16 cellular contexts compared by ENCODE assay signal in the genomic region with DNA sequence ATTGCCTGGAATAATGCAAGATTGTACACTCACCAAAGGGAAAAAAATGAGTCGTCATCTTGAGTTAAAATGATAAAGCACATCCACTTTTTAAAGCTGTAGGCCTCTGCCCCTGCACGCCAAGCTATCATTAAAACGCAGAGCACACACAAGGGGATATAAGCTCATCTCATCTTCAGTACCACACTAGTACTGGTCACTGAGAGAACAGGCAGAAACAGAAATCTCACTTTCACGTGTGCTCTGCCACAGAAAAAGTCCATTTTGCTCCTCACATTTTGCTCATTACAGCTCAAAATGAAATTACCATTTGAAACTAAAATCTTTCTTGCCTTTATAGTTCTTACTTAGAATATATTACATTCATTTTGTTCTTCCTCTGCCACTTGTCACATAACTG.
A peak's percentile ranks its signal among the peaks of the same experiment; 100 is the strongest.
DNase-seq lines count a peak whose midpoint lies in the region; ATAC-seq and TF ChIP-seq lines count a peak whose summit lies in the region.
"Had no signal": no experiment of that assay in that cellular context is flagged by ENCODE, and none has a peak within 500 bp of the region (broad histone marks: within the 10 kb centered on the region; RNA-seq: fewer than 3 reads in every experiment).

No MANE protein-coding gene starts in this region.

- H3K9me3 ChIP-seq in esophagus squamous epithelium: no peaks in the 10 kb centered on the region
- no peaks in the 10 kb centered on the region for H3K9me3 ChIP-seq in adrenal gland (replicated peaks in 1 of 3)
- no peaks in the 10 kb centered on the region for H3K9me3 ChIP-seq in left ventricle myocardium inferior (replicated peaks)
- no peaks in the 10 kb centered on the region for H3K9me3 ChIP-seq in colonic mucosa
- H3K9me3 ChIP-seq: HAP-1, right atrium auricular region had no signal

- H3K27me3 ChIP-seq in esophagus squamous epithelium: no peaks in the 10 kb centered on the region
- H3K27me3 ChIP-seq in adrenal gland: no peaks in the 10 kb centered on the region
- H3K27me3 ChIP-seq in left ventricle myocardium inferior (ENCODE audit: low read depth): no peaks in the 10 kb centered on the region
- no peaks in the 10 kb centered on the region for H3K27me3 ChIP-seq in colonic mucosa
- H3K27me3 ChIP-seq: right atrium auricular region had no signal

- H3K36me3 ChIP-seq in esophagus squamous epithelium: no peaks in the 10 kb centered on the region
- no peaks in the 10 kb centered on the region for H3K36me3 ChIP-seq in adrenal gland (replicated peaks in 1 of 2)
- H3K36me3 ChIP-seq in left ventricle myocardium inferior: no peaks in the 10 kb centered on the region
- no peaks in the 10 kb centered on the region for H3K36me3 ChIP-seq in colonic mucosa
- H3K36me3 ChIP-seq: HAP-1, right atrium auricular region had no signal

- peak overlapping the region in 3 of 4 donors; percentile 40 to 61 (median 58) for H3K27ac ChIP-seq in esophagus squamous epithelium
- H3K27ac ChIP-seq in adrenal gland: peak overlapping the region in 1 of 5 donors; percentile 17
- H3K27ac ChIP-seq in left ventricle myocardium inferior (replicated peaks): no peak overlapping the region
- H3K27ac ChIP-seq in colonic mucosa: no peak overlapping the region
- H3K27ac ChIP-seq: right atrium auricular region had no signal

- H3K4me1 ChIP-seq in esophagus squamous epithelium (peaks cover 0 to 23% (median 13%) of the 10 kb centered on the region in 3 donors), adrenal gland (replicated peaks in 1 of 2) (no peaks in the 10 kb centered on the region), left ventricle myocardium inferior (no peaks in the 10 kb centered on the region), colonic mucosa (no peaks in the 10 kb centered on the region)
- H3K4me1 ChIP-seq: HAP-1, right atrium auricular region had no signal

- TF ChIP-seq POLR2A in esophagus squamous epithelium (IDR thresholded peaks at IDR 0.05) (no peak), adrenal gland (IDR thresholded peaks at IDR 0.05) (no peak)

- H3K4me3 ChIP-seq in esophagus squamous epithelium: no peak overlapping the region
- H3K4me3 ChIP-seq in adrenal gland: no peak overlapping the region
- no peak overlapping the region for H3K4me3 ChIP-seq in left ventricle myocardium inferior
- no peak overlapping the region for H3K4me3 ChIP-seq in colonic mucosa
- H3K4me3 ChIP-seq: HAP-1, K562, right atrium auricular region had no signal

- intact Hi-C loops in esophagus squamous epithelium (cut with DNase I): no loop called here
- intact Hi-C loops in adrenal gland (cut with DNase I): no loop called here
- intact Hi-C loops in left ventricle myocardium inferior (cut with micrococcal nuclease): no loop called here
- intact Hi-C loops in colonic mucosa (cut with DNase I): no loop called here

- no peak for TF ChIP-seq CTCF in esophagus squamous epithelium (IDR thresholded peaks at IDR 0.05)
- no peak for TF ChIP-seq CTCF in adrenal gland (IDR thresholded peaks at IDR 0.05)
- TF ChIP-seq CTCF in left ventricle myocardium inferior (IDR thresholded peaks at IDR 0.05; ENCODE audit: borderline replicate concordance): no peak
- no peak for TF ChIP-seq CTCF in colonic mucosa (IDR thresholded peaks at IDR 0.05)

- ATAC-seq in GM18498 (IDR thresholded peaks at IDR 0.05; ENCODE audit: unreplicated experiment) (peak; percentile 71), GM21381 (IDR thresholded peaks at IDR 0.05; ENCODE audit: unreplicated experiment) (peak; percentile 72), HG03095 (IDR thresholded peaks at IDR 0.05; ENCODE audit: unreplicated experiment) (peak; percentile 93), GM18868 (IDR thresholded peaks at IDR 0.05; ENCODE audit: unreplicated experiment) (no peak)
- ATAC-seq: K562 had no signal

- H3K9ac ChIP-seq in colonic mucosa (ENCODE audit: low read depth in 2 of 2, low read length in 2 of 2): no peak overlapping the region

- WGBS in esophagus squamous epithelium, 2 donors: 40 to 46% methylated on average over 4 of the region's 4 CpGs
- 68 to 80% (median 71%) methylated on average over 4 of the region's 4 CpGs for WGBS in adrenal gland, 4 donors

- DNase-seq in esophagus squamous epithelium (lab: John Stamatoyannopoulos, UW): no peak
- no peak for DNase-seq in adrenal gland
- no peak for DNase-seq in left ventricle myocardium inferior
- no peak for DNase-seq in colonic mucosa
- DNase-seq: activated effector memory CD4-positive, alpha-beta T cell treated with Interleukin-2 at 50 U/mL for 16 hours; DMS79; NCI-H1105 treated with DMSO at 0.1 percent for 48 hours; stimulated activated CD4-positive, alpha-beta T cell treated with anti-CD3 and anti-CD28 coated beads, Interleukin-4, amount 100 ng/mL, for 1 hour; stimulated activated naive CD4-positive, alpha-beta T cell had no signal

Comparison
In these comparisons a context has a peak if more than half of its experiments do, and no peak if none do; other contexts are left out.
1. H3K27ac ChIP-seq: peak in esophagus squamous epithelium (3 of 4); none in left ventricle myocardium inferior (single experiment) and colonic mucosa (single experiment).